ENCODE assay signal across 25 cellular contexts in genomic region chr5:146993876-146994530, GRCh38.
A peak's percentile ranks its signal among the peaks of the same experiment; 100 is the strongest.
DNase-seq lines count a peak whose midpoint lies in the region; ATAC-seq, FAIRE-seq and TF ChIP-seq lines count a peak whose summit lies in the region.
"Had no signal": no experiment of that assay in that cellular context is flagged by ENCODE, and none has a peak within 500 bp of the region (broad histone marks: within the 10 kb centered on the region; RNA-seq: fewer than 3 reads in every experiment).

No MANE protein-coding gene starts in this region.

- CTCF ChIA-PET in PC-3 (lab: Charles Lee) = no interaction called here

- TF ChIP-seq CTCF in PC-3 (conservative IDR thresholded peaks at IDR 0.05; ENCODE audit: low read depth, low read length) (no peak), bronchial epithelial cell (IDR thresholded peaks at IDR 0.05; ENCODE audit: insufficient read depth, low read length, severe bottlenecking) (no peak), right atrium auricular region (IDR thresholded peaks at IDR 0.05) (no peak)

- H3K27me3 ChIP-seq in PC-3 (ENCODE audit: low read length) (no peaks in the 10 kb centered on the region), bronchial epithelial cell (ENCODE audit: control insufficient read depth, insufficient read depth, low read length) (no peaks in the 10 kb centered on the region), right atrium auricular region (no peaks in the 10 kb centered on the region)
- H3K27me3 ChIP-seq: SJCRH30 had no signal

- H3K4me1 ChIP-seq in PC-3 (ENCODE audit: insufficient read depth, low read length) (no peaks in the 10 kb centered on the region), right atrium auricular region (no peaks in the 10 kb centered on the region)
- H3K4me1 ChIP-seq: left ventricle myocardium inferior, SJCRH30 had no signal

- POLR2A ChIA-PET in PC-3 (lab: Charles Lee; ENCODE audit: unreplicated experiment) = no interaction called here

- no peak for FAIRE-seq in bronchial epithelial cell (lab: Jason Lieb, UNC)
- FAIRE-seq: A204.1, GM18507, HTR-8/SVneo, RCC 7860, TTC549 had no signal

- no peak overlapping the region for H3K9ac ChIP-seq in PC-3 (ENCODE audit: low read length)

- H3K9me2 ChIP-seq in PC-3 (replicated peaks; ENCODE audit: low read length) = no peaks in the 10 kb centered on the region

- intact Hi-C loops in PC-3 (cut with micrococcal nuclease) = no loop called here

- H3K4me2 ChIP-seq in PC-3 (ENCODE audit: low read length) = no peak overlapping the region

- no peak for ATAC-seq in PC-3
- ATAC-seq in GM19467 (IDR thresholded peaks at IDR 0.05; ENCODE audit: unreplicated experiment) = no peak
- ATAC-seq: T-cell had no signal

- BruUV-seq in PC-3 (replicated peaks; lab: Mats Ljungman, UMichigan) = no TSS peak

- H3K27ac ChIP-seq in PC-3 (ENCODE audit: low read length) (no peak overlapping the region), right atrium auricular region (no peak overlapping the region)
- H3K27ac ChIP-seq: epithelial cell of prostate, left ventricle myocardium inferior, SJCRH30 had no signal

- H3K4me3 ChIP-seq in PC-3 (ENCODE audit: low read length) (no peak overlapping the region), bronchial epithelial cell (ENCODE audit: low read depth, low read length) (no peak overlapping the region), right atrium auricular region (no peak overlapping the region)
- H3K4me3 ChIP-seq: left ventricle myocardium inferior, SJCRH30 had no signal

- H3K79me2 ChIP-seq in PC-3 (ENCODE audit: low read length) = no peaks in the 10 kb centered on the region

- DNase-seq in Ammon's horn (ENCODE audit: low spot score) (peak; percentile 47), PC-3 (peak; percentile 51), bronchial epithelial cell (ENCODE audit: low read depth) (peak; percentile 37), midbrain (lab: John Stamatoyannopoulos, UW) (peak; percentile 46), right atrium auricular region (ENCODE audit: low spot score) (no peak), AG20443 (ENCODE audit: low spot score) (no peak)
- no peak for DNase-seq in activated naive CD4-positive, alpha-beta T cell (lab: John Stamatoyannopoulos, UW)
- DNase-seq: activated CD4-positive, alpha-beta memory T cell treated with anti-CD3 and anti-CD28 coated beads, Interleukin-2, amount 10 ng/mL, durations not matched to agents 7 days and 5 days; activated CD4-positive, CD25-positive, alpha-beta regulatory T cell treated with anti-CD3 and anti-CD28 coated beads, Interleukin-2, amount 50 U/mL, for 72 hours; activated effector memory CD4-positive, alpha-beta T cell treated with Interleukin-2 at 50 U/mL for 16 hours; foreskin fibroblast; GOT3; KG1; left ventricle myocardium inferior; MV-4-11; NCI-H526; SJCRH30; T-cell had no signal

- H4K20me1 ChIP-seq in PC-3 (ENCODE audit: low read length) = no peaks in the 10 kb centered on the region

- no peaks in the 10 kb centered on the region for H3K36me3 ChIP-seq in PC-3 (ENCODE audit: low read depth, low read length)
- H3K36me3 ChIP-seq in bronchial epithelial cell (ENCODE audit: control insufficient read depth, insufficient read depth, low read length) = no peaks in the 10 kb centered on the region
- H3K36me3 ChIP-seq in right atrium auricular region = no peaks in the 10 kb centered on the region
- H3K36me3 ChIP-seq: left ventricle myocardium inferior, SJCRH30 had no signal

- H2AFZ ChIP-seq in PC-3 (ENCODE audit: low read length) = no peak overlapping the region

- no peaks in the 10 kb centered on the region for H3F3A ChIP-seq in PC-3 (ENCODE audit: low read length, unreplicated experiment)

- H3K9me3 ChIP-seq in PC-3 (ENCODE audit: low read length) (no peaks in the 10 kb centered on the region), right atrium auricular region (peaks cover 0 to 30% of the 10 kb centered on the region in 2 donors)
- H3K9me3 ChIP-seq: SJCRH30 had no signal

Comparison
In these comparisons a context has a peak if more than half of its experiments do, and no peak if none do; other contexts are left out.
1. DNase-seq: peak in Ammon's horn (single experiment), PC-3 (single experiment), bronchial epithelial cell (single experiment) and midbrain (single experiment); none in activated naive CD4-positive, alpha-beta T cell (0 of 4), right atrium auricular region (single experiment) and AG20443 (single experiment).